In genomic region chr1:181936269-181936668, GRCh38 we compare ENCODE assay signal across 1 cellular context.
TF ChIP-seq lines count a peak whose summit lies in the region.

No MANE protein-coding gene starts in this region.

TF ChIP-seq in GM12878, 131 proteins besides CTCF, POLR2A, EP300 and RAD21 (continued from another document):
- TF ChIP-seq, protein P1, sequence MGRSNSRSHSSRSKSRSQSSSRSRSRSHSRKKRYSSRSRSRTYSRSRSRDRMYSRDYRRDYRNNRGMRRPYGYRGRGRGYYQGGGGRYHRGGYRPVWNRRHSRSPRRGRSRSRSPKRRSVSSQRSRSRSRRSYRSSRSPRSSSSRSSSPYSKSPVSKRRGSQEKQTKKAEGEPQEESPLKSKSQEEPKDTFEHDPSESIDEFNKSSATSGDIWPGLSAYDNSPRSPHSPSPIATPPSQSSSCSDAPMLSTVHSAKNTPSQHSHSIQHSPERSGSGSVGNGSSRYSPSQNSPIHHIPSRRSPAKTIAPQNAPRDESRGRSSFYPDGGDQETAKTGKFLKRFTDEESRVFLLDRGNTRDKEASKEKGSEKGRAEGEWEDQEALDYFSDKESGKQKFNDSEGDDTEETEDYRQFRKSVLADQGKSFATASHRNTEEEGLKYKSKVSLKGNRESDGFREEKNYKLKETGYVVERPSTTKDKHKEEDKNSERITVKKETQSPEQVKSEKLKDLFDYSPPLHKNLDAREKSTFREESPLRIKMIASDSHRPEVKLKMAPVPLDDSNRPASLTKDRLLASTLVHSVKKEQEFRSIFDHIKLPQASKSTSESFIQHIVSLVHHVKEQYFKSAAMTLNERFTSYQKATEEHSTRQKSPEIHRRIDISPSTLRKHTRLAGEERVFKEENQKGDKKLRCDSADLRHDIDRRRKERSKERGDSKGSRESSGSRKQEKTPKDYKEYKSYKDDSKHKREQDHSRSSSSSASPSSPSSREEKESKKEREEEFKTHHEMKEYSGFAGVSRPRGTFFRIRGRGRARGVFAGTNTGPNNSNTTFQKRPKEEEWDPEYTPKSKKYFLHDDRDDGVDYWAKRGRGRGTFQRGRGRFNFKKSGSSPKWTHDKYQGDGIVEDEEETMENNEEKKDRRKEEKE (IDR thresholded peaks at IDR 0.05): no peak
- no peak for TF ChIP-seq CREM (IDR thresholded peaks at IDR 0.05; ENCODE audit: low read depth)
- TF ChIP-seq NR2C2 (IDR thresholded peaks at IDR 0.05; ENCODE audit: borderline replicate concordance, control insufficient read depth, insufficient read length, low read depth): no peak
- TF ChIP-seq PAX8 (IDR thresholded peaks at IDR 0.05): no peak
- no peak for TF ChIP-seq CBX5 (IDR thresholded peaks at IDR 0.05; ENCODE audit: low read depth)
- TF ChIP-seq ZNF217 (IDR thresholded peaks at IDR 0.05): no peak
- no peak for TF ChIP-seq KAT2A (conservative IDR thresholded peaks at IDR 0.05; ENCODE audit: control insufficient read depth, low read depth, low read length)
- TF ChIP-seq PAX5 (IDR thresholded peaks at IDR 0.05; ENCODE audit: borderline replicate concordance, low read depth, low read length): no peak
- no peak for TF ChIP-seq SIN3A (IDR thresholded peaks at IDR 0.05; ENCODE audit: low read depth, low read length)
- no peak for TF ChIP-seq CHD1 (IDR thresholded peaks at IDR 0.05; ENCODE audit: low read depth, low read length)
- no peak for TF ChIP-seq ASH2L (IDR thresholded peaks at IDR 0.05; ENCODE audit: borderline replicate concordance, low read depth)
- TF ChIP-seq GATAD2B (conservative IDR thresholded peaks at IDR 0.05; ENCODE audit: low read depth): no peak
- TF ChIP-seq NRF1 (conservative IDR thresholded peaks at IDR 0.05; ENCODE audit: low read depth, low read length): no peak
